ENCODE assay signal across 2 cellular contexts in the genomic region with DNA sequence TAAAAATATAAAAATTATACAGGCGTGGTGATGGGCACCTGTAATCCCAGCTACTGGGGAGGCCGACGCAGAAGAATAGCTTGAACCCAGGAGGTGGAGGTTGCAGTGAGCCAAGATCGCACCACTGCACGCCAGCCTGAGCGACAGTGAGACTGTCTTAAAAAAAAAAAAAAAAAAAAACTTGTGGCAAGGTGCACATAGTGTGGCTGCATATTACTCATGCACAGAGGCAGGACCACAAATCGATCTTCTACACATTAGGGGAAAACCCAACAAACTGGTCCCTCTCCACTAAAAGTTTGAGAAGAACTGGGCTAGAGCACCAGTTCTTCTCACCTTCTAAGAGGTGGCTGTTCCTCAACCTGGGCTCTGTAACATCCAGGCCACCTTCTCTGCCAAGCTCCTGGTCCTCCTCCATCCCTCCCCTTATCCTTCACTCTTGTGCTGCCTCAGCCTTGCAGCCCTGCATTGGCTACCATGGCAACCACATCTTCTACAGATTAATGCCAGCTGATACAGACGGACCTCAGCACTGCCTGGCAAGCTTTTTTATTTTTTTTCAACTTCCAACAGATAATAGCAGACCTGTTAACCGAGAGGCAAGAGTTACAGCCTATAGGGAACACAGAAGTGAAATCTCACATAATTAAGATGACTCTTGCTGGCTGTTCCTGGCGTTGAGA.
TF ChIP-seq lines count a peak whose summit lies in the region.

No MANE protein-coding gene starts in this region.

TF ChIP-seq in IMR-90, 13 proteins besides CTCF, POLR2A, EP300 and RAD21:
- no peak for TF ChIP-seq RCOR1 (IDR thresholded peaks at IDR 0.05; ENCODE audit: insufficient replicate concordance, low read length)
- TF ChIP-seq MAFK (IDR thresholded peaks at IDR 0.05; ENCODE audit: low read depth, low read length): no peak
- TF ChIP-seq, protein P1, sequence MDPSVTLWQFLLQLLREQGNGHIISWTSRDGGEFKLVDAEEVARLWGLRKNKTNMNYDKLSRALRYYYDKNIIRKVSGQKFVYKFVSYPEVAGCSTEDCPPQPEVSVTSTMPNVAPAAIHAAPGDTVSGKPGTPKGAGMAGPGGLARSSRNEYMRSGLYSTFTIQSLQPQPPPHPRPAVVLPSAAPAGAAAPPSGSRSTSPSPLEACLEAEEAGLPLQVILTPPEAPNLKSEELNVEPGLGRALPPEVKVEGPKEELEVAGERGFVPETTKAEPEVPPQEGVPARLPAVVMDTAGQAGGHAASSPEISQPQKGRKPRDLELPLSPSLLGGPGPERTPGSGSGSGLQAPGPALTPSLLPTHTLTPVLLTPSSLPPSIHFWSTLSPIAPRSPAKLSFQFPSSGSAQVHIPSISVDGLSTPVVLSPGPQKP (IDR thresholded peaks at IDR 0.05; ENCODE audit: borderline replicate concordance, low read depth, low read length): no peak
- TF ChIP-seq BHLHE40 (IDR thresholded peaks at IDR 0.05; ENCODE audit: low read depth, low read length): no peak
- TF ChIP-seq, protein P2, sequence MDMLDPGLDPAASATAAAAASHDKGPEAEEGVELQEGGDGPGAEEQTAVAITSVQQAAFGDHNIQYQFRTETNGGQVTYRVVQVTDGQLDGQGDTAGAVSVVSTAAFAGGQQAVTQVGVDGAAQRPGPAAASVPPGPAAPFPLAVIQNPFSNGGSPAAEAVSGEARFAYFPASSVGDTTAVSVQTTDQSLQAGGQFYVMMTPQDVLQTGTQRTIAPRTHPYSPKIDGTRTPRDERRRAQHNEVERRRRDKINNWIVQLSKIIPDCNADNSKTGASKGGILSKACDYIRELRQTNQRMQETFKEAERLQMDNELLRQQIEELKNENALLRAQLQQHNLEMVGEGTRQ (IDR thresholded peaks at IDR 0.05; ENCODE audit: low read depth, low read length): no peak
- no peak for TF ChIP-seq MXI1 (IDR thresholded peaks at IDR 0.05; ENCODE audit: borderline replicate concordance, low read depth, low read length)
- no peak for TF ChIP-seq CEBPB (IDR thresholded peaks at IDR 0.05; ENCODE audit: low read depth, low read length)
- TF ChIP-seq MAZ (IDR thresholded peaks at IDR 0.05; ENCODE audit: borderline replicate concordance, low read depth, low read length): no peak
- no peak for TF ChIP-seq CHD1 (IDR thresholded peaks at IDR 0.05; ENCODE audit: low read depth, low read length)
- TF ChIP-seq RFX5 (IDR thresholded peaks at IDR 0.05; ENCODE audit: low read depth, low read length): no peak
- TF ChIP-seq NFE2L2 (IDR thresholded peaks at IDR 0.05; ENCODE audit: low read depth, low read length): no peak
- no peak for TF ChIP-seq SMC3 (IDR thresholded peaks at IDR 0.05; ENCODE audit: low read depth, low read length)
- no peak for TF ChIP-seq FOS (IDR thresholded peaks at IDR 0.05; ENCODE audit: low read depth, low read length)
TF ChIP-seq in IMR-90: peak in this region for 0.

TF ChIP-seq in SK-N-SH, 30 proteins besides CTCF, POLR2A, EP300 and RAD21:
- TF ChIP-seq CHD2 (IDR thresholded peaks at IDR 0.05; ENCODE audit: low read length, partially characterized antibody) (peak; percentile 13), MXI1 (IDR thresholded peaks at IDR 0.05; ENCODE audit: low read depth, low read length) (peak; percentile 51; the same call in 1 of the 2 replicates), RCOR1 (IDR thresholded peaks at IDR 0.05; ENCODE audit: low read length) (peak; percentile 68; the same call in 1 of the 2 replicates), RXRA (IDR thresholded peaks at IDR 0.05; ENCODE audit: borderline replicate concordance, low read depth) (no peak), GATA2 (CRISPR knock-in tag; IDR thresholded peaks at IDR 0.05) (peak; percentile 75)
TF ChIP-seq in SK-N-SH: peak in this region for 4.
